In genomic region chr5:168910874-168911273, GRCh38 we compare ENCODE assay signal across 5 cellular contexts.
"Had no signal": no experiment of that assay in that cellular context is flagged by ENCODE, and none has a peak within 500 bp of the region (broad histone marks: within the 10 kb centered on the region; RNA-seq: fewer than 3 reads in every experiment).

No MANE protein-coding gene starts in this region.

- H3K36me3 Mint-ChIP-seq: IgD-negative memory B cell had no signal

- H3K4me1 Mint-ChIP-seq: IgD-negative memory B cell had no signal

- H3K27ac ChIP-seq: HL-60 had no signal

- H3K4me3 Mint-ChIP-seq: IgD-negative memory B cell had no signal

- H3K27ac Mint-ChIP-seq: IgD-negative memory B cell had no signal

- ATAC-seq: HepG2, K562 had no signal

- H3K9me3 Mint-ChIP-seq: IgD-negative memory B cell had no signal

- H3K4me3 ChIP-seq: K562 had no signal

- DNase-seq: IMR-90 had no signal
